10 cellular contexts compared by ENCODE assay signal in the genomic region with DNA sequence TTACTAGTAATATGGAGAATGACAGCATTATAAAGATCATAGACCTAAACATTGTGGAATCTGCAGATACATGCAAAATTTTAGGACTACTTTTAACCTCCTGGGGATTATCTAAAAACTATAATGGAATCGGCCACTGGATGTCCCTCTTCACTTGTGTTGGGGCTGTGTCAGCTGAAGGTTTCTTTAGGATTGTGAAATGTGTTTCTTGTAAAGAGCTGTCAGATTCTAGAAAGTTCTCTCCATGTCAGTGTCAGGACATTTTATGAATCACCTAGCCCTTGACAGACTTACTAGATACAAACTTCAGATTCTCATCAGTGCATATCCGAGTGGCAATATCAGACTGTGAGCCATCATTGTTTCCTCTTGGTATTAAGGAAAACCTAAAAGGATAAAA.
DNase-seq lines count a peak whose midpoint lies in the region; ATAC-seq, FAIRE-seq and TF ChIP-seq lines count a peak whose summit lies in the region.
"Had no signal": no experiment of that assay in that cellular context is flagged by ENCODE, and none has a peak within 500 bp of the region (broad histone marks: within the 10 kb centered on the region; RNA-seq: fewer than 3 reads in every experiment).

No MANE protein-coding gene starts in this region.

- no peak overlapping the region for H3K9ac ChIP-seq in endothelial cell of umbilical vein (replicated peaks; ENCODE audit: extremely low read depth, insufficient read depth, low read length)

- no peaks in the 10 kb centered on the region for H3K4me1 Mint-ChIP-seq in glutamatergic neuron (ENCODE audit: low read depth, unreplicated experiment)

- DNase-seq in NCI-H1092 treated with DMSO at 0.1 percent for 48 hours (lab: John Stamatoyannopoulos, UW) = peak; percentile 31
- DNase-seq in NCI-H1092 (lab: John Stamatoyannopoulos, UW) = no peak
- peak; percentile 6 for DNase-seq in NCI-H345 treated with DMSO at 0.1 percent for 48 hours (lab: John Stamatoyannopoulos, UW; ENCODE audit: unreplicated experiment)
- peak; percentile 3 for DNase-seq in endothelial cell of umbilical vein (ENCODE audit: low read depth, low spot score)
- no peak for DNase-seq in psoas muscle
- no peak for DNase-seq in glutamatergic neuron
- no peak for DNase-seq in cortex of kidney (lab: John Stamatoyannopoulos, UW)
- DNase-seq: activated CD4-positive, alpha-beta T cell treated with anti-CD3 and anti-CD28 coated beads for 1 hour had no signal

- H3K27me3 ChIP-seq in endothelial cell of umbilical vein (ENCODE audit: control insufficient read depth in 2 of 2, insufficient read depth in 2 of 2, low read length in 2 of 2) = no peaks in the 10 kb centered on the region
- H3K27me3 ChIP-seq in psoas muscle (ENCODE audit: insufficient read depth in 3 of 3, low read length in 2 of 3) = no peaks in the 10 kb centered on the region

- dilution Hi-C loops in endothelial cell of umbilical vein (cut with MboI; ENCODE audit: extremely low pct_ligation_motif_present, low sequenced_read_pairs) = no loop called here

- no peak overlapping the region for H3K27ac Mint-ChIP-seq in glutamatergic neuron (ENCODE audit: unreplicated experiment)

- H3K4me1 ChIP-seq in endothelial cell of umbilical vein (ENCODE audit: control insufficient read depth, extremely low read depth, insufficient read depth, low read length) = no peaks in the 10 kb centered on the region
- no peaks in the 10 kb centered on the region for H3K4me1 ChIP-seq in psoas muscle
- H3K4me1 ChIP-seq: A549 had no signal

- H3K9me1 ChIP-seq in endothelial cell of umbilical vein (replicated peaks; ENCODE audit: control insufficient read depth, extremely low read depth, insufficient read depth, low read length) = no peaks in the 10 kb centered on the region

- intact Hi-C loops in endothelial cell of umbilical vein (cut with micrococcal nuclease) (no loop called here), psoas muscle (cut with DNase I) (no loop called here)

- no peaks in the 10 kb centered on the region for H3K79me2 ChIP-seq in endothelial cell of umbilical vein (ENCODE audit: control insufficient read depth, insufficient read depth, low read length)

- peaks cover 2% of the 10 kb centered on the region for H3K27me3 Mint-ChIP-seq in glutamatergic neuron (ENCODE audit: unreplicated experiment)

- H2AFZ ChIP-seq in endothelial cell of umbilical vein (ENCODE audit: low read depth, low read length) = no peak overlapping the region

- 50 to 55% (median 55%) methylated on average over 2 of the region's 2 CpGs for WGBS in psoas muscle, 3 donors

- no peaks in the 10 kb centered on the region for H3K36me3 Mint-ChIP-seq in glutamatergic neuron (ENCODE audit: unreplicated experiment)

- H3K27ac ChIP-seq in endothelial cell of umbilical vein (ENCODE audit: insufficient read depth, low read depth, low read length) = no peak overlapping the region
- H3K27ac ChIP-seq in psoas muscle = no peak overlapping the region
- H3K27ac ChIP-seq: A549 had no signal

- no peaks in the 10 kb centered on the region for H3K36me3 ChIP-seq in endothelial cell of umbilical vein (ENCODE audit: control insufficient read depth in 2 of 2, extremely low read depth in 1 of 2, insufficient read depth in 2 of 2, low read length in 2 of 2)
- no peaks in the 10 kb centered on the region for H3K36me3 ChIP-seq in psoas muscle (ENCODE audit: insufficient read depth in 1 of 2, low read depth in 1 of 2)

- H3K9me3 ChIP-seq in endothelial cell of umbilical vein (replicated peaks; ENCODE audit: control insufficient read depth, insufficient read depth, low read length) = no peaks in the 10 kb centered on the region
- peaks cover 8% of the 10 kb centered on the region for H3K9me3 ChIP-seq in psoas muscle
- H3K9me3 ChIP-seq: A549 had no signal

- H3K4me2 ChIP-seq in endothelial cell of umbilical vein (ENCODE audit: insufficient read depth, low read length) = no peak overlapping the region
- H3K4me2 ChIP-seq: A549 had no signal

- POLR2A ChIA-PET in endothelial cell of umbilical vein (lab: Charles Lee) = no interaction called here

- no peak overlapping the region for H3K4me3 ChIP-seq in endothelial cell of umbilical vein (replicated peaks in 1 of 3; ENCODE audit: insufficient read depth in 1 of 3, low read depth in 1 of 3, low read length in 3 of 3)
- H3K4me3 ChIP-seq in psoas muscle = no peak overlapping the region
- H3K4me3 ChIP-seq: A549 had no signal

- no peaks in the 10 kb centered on the region for H4K20me1 ChIP-seq in endothelial cell of umbilical vein (replicated peaks; ENCODE audit: control insufficient read depth, extremely low read depth, insufficient read depth, low read length)

- CTCF ChIA-PET in endothelial cell of umbilical vein (lab: Charles Lee) = interaction anchor here (1.1 to 3.1 kb wide), 4 partner anchors 371 to 1904 kb away, joined by 3 to 27 read pairs (median 6); no protein-coding TSS in a partner anchor

- H3K4me3 Mint-ChIP-seq in glutamatergic neuron (ENCODE audit: unreplicated experiment) = no peak overlapping the region

- BruUV-seq in endothelial cell of umbilical vein (replicated peaks; lab: Mats Ljungman, UMichigan) = no TSS peak

- no peak for TF ChIP-seq POLR2A in endothelial cell of umbilical vein (IDR thresholded peaks at IDR 0.05; ENCODE audit: low read depth, low read length)

- no peak for TF ChIP-seq CTCF in endothelial cell of umbilical vein (IDR thresholded peaks at IDR 0.05; ENCODE audit: extremely low read depth in 1 of 2, insufficient read depth in 1 of 2, low read depth in 1 of 2, low read length in 2 of 2)
- TF ChIP-seq CTCF in psoas muscle (IDR thresholded peaks at IDR 0.05) = peak; percentile 32
- no peak for TF ChIP-seq CTCF in glutamatergic neuron (IDR thresholded peaks at IDR 0.05; ENCODE audit: partially characterized antibody, unreplicated experiment)

- no peak for FAIRE-seq in endothelial cell of umbilical vein (lab: Jason Lieb, UNC)
- FAIRE-seq: A549 had no signal

- ATAC-seq in psoas muscle = peak in 3 of 4 donors; percentile 48 to 51 (median 48)
- no peak for ATAC-seq in HG02852 (IDR thresholded peaks at IDR 0.05; ENCODE audit: unreplicated experiment)
- ATAC-seq: A549 had no signal

- no peaks in the 10 kb centered on the region for H3K9me3 Mint-ChIP-seq in glutamatergic neuron (ENCODE audit: unreplicated experiment)

TF ChIP-seq in endothelial cell of umbilical vein, 7 proteins besides CTCF, POLR2A, EP300 and RAD21:
- no peak for TF ChIP-seq FOS (IDR thresholded peaks at IDR 0.05; ENCODE audit: borderline replicate concordance, insufficient read depth, low read length)

Comparison
In these comparisons a context has a peak if more than half of its experiments do, and no peak if none do; other contexts are left out.
1. DNase-seq: peak in NCI-H1092 treated with DMSO at 0.1 percent for 48 hours (single experiment), NCI-H345 treated with DMSO at 0.1 percent for 48 hours (single experiment) and endothelial cell of umbilical vein (single experiment); none in NCI-H1092 (single experiment), psoas muscle (0 of 2), glutamatergic neuron (single experiment) and cortex of kidney (single experiment).